In genomic region chr17:6303664-6304063, GRCh38 we compare ENCODE assay signal across 11 cellular contexts.
DNase-seq lines count a peak whose midpoint lies in the region; ATAC-seq and TF ChIP-seq lines count a peak whose summit lies in the region.
"Had no signal": no experiment of that assay in that cellular context is flagged by ENCODE, and none has a peak within 500 bp of the region (broad histone marks: within the 10 kb centered on the region; RNA-seq: fewer than 3 reads in every experiment).

No MANE protein-coding gene starts in this region.

- H3K4me3 Mint-ChIP-seq in MCF 10A (ENCODE audit: unreplicated experiment): no peak overlapping the region
- H3K4me3 Mint-ChIP-seq in T-helper 2 cell treated with Interferon-gamma antibody and Interleukin-4, amounts not matched to agents 5 μg/mL and 100 μg/mL, for 36 hours: no peak overlapping the region

- peaks cover 0 to 16% of the 10 kb centered on the region in 2 donors for H3K27me3 ChIP-seq in breast epithelium
- no peaks in the 10 kb centered on the region for H3K27me3 ChIP-seq in NT2/D1 (ENCODE audit: insufficient read depth, insufficient read length)
- H3K27me3 ChIP-seq in body of pancreas: no peaks in the 10 kb centered on the region

- no peak overlapping the region for H3K27ac ChIP-seq in breast epithelium
- H3K27ac ChIP-seq in body of pancreas: no peak overlapping the region
- H3K27ac ChIP-seq: C4-2B had no signal

- H3K9me3 ChIP-seq in breast epithelium (no peaks in the 10 kb centered on the region), NT2/D1 (ENCODE audit: insufficient read depth, low read length) (no peaks in the 10 kb centered on the region), body of pancreas (no peaks in the 10 kb centered on the region)

- WGBS in body of pancreas, 2 donors: 6% methylated on average over 5 of the region's 5 CpGs
- WGBS in lower leg skin, 2 donors: 9 to 18% methylated on average over 5 of the region's 5 CpGs

- H3K4me1 ChIP-seq in breast epithelium: no peaks in the 10 kb centered on the region
- H3K4me1 ChIP-seq in NT2/D1 (ENCODE audit: insufficient read depth, insufficient read length): no peaks in the 10 kb centered on the region
- no peaks in the 10 kb centered on the region for H3K4me1 ChIP-seq in body of pancreas

- no peaks in the 10 kb centered on the region for H3K9me3 Mint-ChIP-seq in MCF 10A (ENCODE audit: unreplicated experiment)
- H3K9me3 Mint-ChIP-seq in T-helper 2 cell treated with Interferon-gamma antibody and Interleukin-4, amounts not matched to agents 5 μg/mL and 100 μg/mL, for 36 hours: no peaks in the 10 kb centered on the region

- TF ChIP-seq CTCF in MCF 10A (IDR thresholded peaks at IDR 0.05; ENCODE audit: unreplicated experiment): no peak
- TF ChIP-seq CTCF in breast epithelium (IDR thresholded peaks at IDR 0.05): no peak
- TF ChIP-seq CTCF in body of pancreas (IDR thresholded peaks at IDR 0.05): no peak
- TF ChIP-seq CTCF in lower leg skin (IDR thresholded peaks at IDR 0.05): no peak

- CTCF ChIA-PET in MCF 10A (lab: Yijun Ruan, JAX): no interaction called here

- H3K27ac Mint-ChIP-seq in MCF 10A (ENCODE audit: low read depth, unreplicated experiment): no peak overlapping the region
- no peak overlapping the region for H3K27ac Mint-ChIP-seq in T-helper 2 cell treated with Interferon-gamma antibody and Interleukin-4, amounts not matched to agents 5 μg/mL and 100 μg/mL, for 36 hours

- no peak for ATAC-seq in body of pancreas

- H3K4me1 Mint-ChIP-seq in MCF 10A (ENCODE audit: insufficient read depth, unreplicated experiment): peaks cover 5% of the 10 kb centered on the region
- H3K4me1 Mint-ChIP-seq in T-helper 2 cell treated with Interferon-gamma antibody and Interleukin-4, amounts not matched to agents 5 μg/mL and 100 μg/mL, for 36 hours (ENCODE audit: low read depth): no peaks in the 10 kb centered on the region

- no peaks in the 10 kb centered on the region for H3K36me3 Mint-ChIP-seq in MCF 10A (ENCODE audit: insufficient read depth, unreplicated experiment)
- H3K36me3 Mint-ChIP-seq in T-helper 2 cell treated with Interferon-gamma antibody and Interleukin-4, amounts not matched to agents 5 μg/mL and 100 μg/mL, for 36 hours (ENCODE audit: low read depth): no peaks in the 10 kb centered on the region

- H3K27me3 Mint-ChIP-seq in MCF 10A (ENCODE audit: insufficient read depth, unreplicated experiment): peaks cover 63% of the 10 kb centered on the region
- no peaks in the 10 kb centered on the region for H3K27me3 Mint-ChIP-seq in T-helper 2 cell treated with Interferon-gamma antibody and Interleukin-4, amounts not matched to agents 5 μg/mL and 100 μg/mL, for 36 hours (ENCODE audit: low read depth)

- DNase-seq in MCF 10A (ENCODE audit: unreplicated experiment): peak; percentile 61
- DNase-seq in breast epithelium (ENCODE audit: low spot score in 2 of 2): no peak
- peak; percentile 23 for DNase-seq in NT2/D1 (ENCODE audit: low read depth, low spot score)
- DNase-seq in dermis blood vessel endothelial cell: peak; percentile 60
- DNase-seq in retina: peak; percentile 44
- no peak for DNase-seq in body of pancreas
- DNase-seq in lower leg skin (ENCODE audit: low spot score in 2 of 2): no peak
- no peak for DNase-seq in T-helper 2 cell treated with Interferon-gamma antibody and Interleukin-4, amounts not matched to agents 5 μg/mL and 100 μg/mL, for 36 hours (ENCODE audit: low spot score)
- DNase-seq: activated CD8-positive, alpha-beta memory T cell treated with anti-CD3 and anti-CD28 coated beads, Interleukin-2, amount 50 U/mL, for 4 hours; NK-92 treated with Interleukin-12 subunit alpha and Interleukin-12 subunit beta, amount 100 ng/mL, for 24 hours had no signal

- TF ChIP-seq POLR2A in breast epithelium (IDR thresholded peaks at IDR 0.05) (no peak), body of pancreas (IDR thresholded peaks at IDR 0.05) (no peak), lower leg skin (IDR thresholded peaks at IDR 0.05) (no peak)

- POLR2A ChIA-PET in MCF 10A (lab: Yijun Ruan, JAX): no interaction called here

- H3K4me3 ChIP-seq in breast epithelium: no peak overlapping the region
- H3K4me3 ChIP-seq in NT2/D1 (ENCODE audit: insufficient read length, low read depth): no peak overlapping the region
- H3K4me3 ChIP-seq in body of pancreas: no peak overlapping the region
- H3K4me3 ChIP-seq in lower leg skin (ENCODE audit: low read depth, poor library complexity, severe bottlenecking): no peak overlapping the region

- no peak overlapping the region for H3K9ac ChIP-seq in NT2/D1 (ENCODE audit: insufficient read length, low read depth)

- no TSS peak for BruUV-seq in MCF 10A (replicated peaks; lab: Mats Ljungman, UMichigan)

- intact Hi-C loops in MCF 10A (cut with micrococcal nuclease): no loop called here
- intact Hi-C loops in breast epithelium (cut with DNase I; ENCODE audit: low total_unique reads): loop anchor here (1.0 kb wide), 1 partner anchor 13 kb away; no protein-coding TSS in a partner anchor
- intact Hi-C loops in body of pancreas (cut with DNase I): no loop called here
- intact Hi-C loops in lower leg skin (cut with DNase I; ENCODE audit: low total_unique reads): no loop called here

- no peaks in the 10 kb centered on the region for H3K36me3 ChIP-seq in breast epithelium
- H3K36me3 ChIP-seq in NT2/D1 (ENCODE audit: insufficient read depth, insufficient read length, low read length): no peaks in the 10 kb centered on the region
- no peaks in the 10 kb centered on the region for H3K36me3 ChIP-seq in body of pancreas (replicated peaks in 1 of 2; ENCODE audit: insufficient read depth in 1 of 2, low read depth in 2 of 2)

Comparison
In these comparisons a context has a peak if more than half of its experiments do, and no peak if none do; other contexts are left out.
1. DNase-seq: peak in MCF 10A (single experiment), NT2/D1 (single experiment), dermis blood vessel endothelial cell (single experiment) and retina (single experiment); none in breast epithelium (0 of 2), body of pancreas (0 of 4), lower leg skin (0 of 2) and T-helper 2 cell treated with Interferon-gamma antibody and Interleukin-4, amounts not matched to agents 5 μg/mL and 100 μg/mL, for 36 hours (single experiment).